31 cellular contexts compared by ENCODE assay signal in the genomic region with DNA sequence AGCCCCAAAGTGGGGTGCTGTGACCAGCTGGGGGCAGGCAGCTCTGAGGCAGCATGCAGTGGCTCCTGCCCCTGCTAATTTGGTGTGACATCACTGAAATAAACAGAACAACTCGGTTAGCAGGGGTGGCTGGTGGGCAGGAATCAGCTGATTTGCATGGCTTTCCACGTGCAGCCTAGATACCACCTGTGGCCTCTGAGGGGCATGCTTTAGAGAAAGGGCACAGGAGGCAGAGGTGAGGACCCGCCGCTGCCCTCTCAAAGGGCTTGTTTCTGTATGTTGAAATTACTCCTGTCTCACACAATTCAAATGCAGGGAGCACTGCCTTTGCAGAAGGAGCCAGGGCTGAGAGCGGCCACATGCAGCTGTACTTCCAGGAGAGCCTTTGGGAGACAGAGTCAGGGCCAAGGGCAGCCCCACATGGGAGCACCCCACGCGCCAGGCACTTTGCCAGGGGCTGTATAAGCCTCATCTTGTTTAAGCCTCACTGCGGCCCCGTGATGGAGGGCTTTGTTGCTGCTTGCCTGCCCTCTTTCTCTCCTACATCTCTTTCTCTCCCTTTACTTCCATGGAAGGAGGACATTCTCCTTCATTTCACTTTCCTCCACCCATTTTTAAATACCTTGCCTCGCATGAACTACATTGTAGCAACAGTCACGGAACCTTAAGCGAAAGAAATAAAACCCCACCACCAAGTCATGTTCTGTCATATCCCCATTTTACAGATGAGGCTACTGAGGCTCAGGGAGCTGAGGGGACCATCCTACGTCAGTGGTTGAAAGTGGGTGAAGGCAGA.
A peak's percentile ranks its signal among the peaks of the same experiment; 100 is the strongest.
DNase-seq lines count a peak whose midpoint lies in the region; ATAC-seq, FAIRE-seq and TF ChIP-seq lines count a peak whose summit lies in the region.
"Had no signal": no experiment of that assay in that cellular context is flagged by ENCODE, and none has a peak within 500 bp of the region (broad histone marks: within the 10 kb centered on the region; RNA-seq: fewer than 3 reads in every experiment).

No MANE protein-coding gene starts in this region.

- H4K20me1 ChIP-seq in BLaER1 treated with 17β-estradiol and CSF1 and Interleukin-3, amounts not matched to agents 10 nM and 100 nM, result peaks cover 86 to 98% (median 93%) of the 10 kb centered on the region in 11 experiments
- peaks cover 95% of the 10 kb centered on the region for H4K20me1 ChIP-seq in astrocyte (ENCODE audit: insufficient read depth, low read length)

- no peak for FAIRE-seq in astrocyte (lab: Jason Lieb, UNC)
- FAIRE-seq: GM12878, HTR-8/SVneo had no signal

- H3K4me1 ChIP-seq in BLaER1 treated with 17β-estradiol and CSF1 and Interleukin-3, amounts not matched to agents 10 nM and 100 nM, result peaks cover 17 to 79% (median 64%) of the 10 kb centered on the region in 10 experiments
- H3K4me1 ChIP-seq in astrocyte (ENCODE audit: insufficient read depth, low read length) (peaks cover 3% of the 10 kb centered on the region), rectal smooth muscle tissue (ENCODE audit: control insufficient read depth, insufficient read depth, low read length) (peaks cover 19% of the 10 kb centered on the region)
- H3K4me1 ChIP-seq: breast epithelium had no signal

- H3K9ac ChIP-seq in BLaER1 treated with 17β-estradiol and CSF1 and Interleukin-3, amounts not matched to agents 10 nM and 100 nM, result 0 out of 22 replicates have a peak overlapping the region, but pooled peaks of 1 of the 11 experiments have one; percentile 9
- H3K9ac ChIP-seq in astrocyte (ENCODE audit: low read length) (no peak overlapping the region), rectal smooth muscle tissue (ENCODE audit: low read length) (no peak overlapping the region)

- H3K9me3 Mint-ChIP-seq in astrocyte (ENCODE audit: unreplicated experiment), result no peaks in the 10 kb centered on the region
- H3K9me3 Mint-ChIP-seq: activated naive CD4-positive, alpha-beta T cell treated with anti-CD3 and anti-CD28 coated beads for 36 hours; activated T-helper 1 cell treated with anti-CD3 and anti-CD28 coated beads, Interleukin-12 subunit alpha, Interleukin-12 subunit beta, Interleukin-2, Interleukin-4 antibody, amounts not matched to agents 30 ng/mL and 10 ng/mL and 1 ng/mL, durations not matched to agents 14 hours and 24 hours and 36 hours; naive B cell had no signal

- ATAC-seq in GM21619 (IDR thresholded peaks at IDR 0.05; ENCODE audit: unreplicated experiment), result no peak
- ATAC-seq: activated CD4-positive, CD25-positive, alpha-beta regulatory T cell treated with anti-CD3 and anti-CD28 coated beads, Interleukin-2, amount 50 U/mL, for 24 hours; GM12878; stimulated activated naive CD8-positive, alpha-beta T cell treated with anti-CD3 and anti-CD28 coated beads, Interleukin-15, Interleukin-2, amounts not matched to agents 100 U/mL and 50 U/mL, for 24 hours; T-helper 17 cell had no signal

- no peak overlapping the region for H2AFZ ChIP-seq in astrocyte (ENCODE audit: low read depth, low read length)

- TF ChIP-seq CTCF in astrocyte (IDR thresholded peaks at IDR 0.05; ENCODE audit: insufficient read depth, low read depth, low read length), result no peak

- no peak for DNase-seq in astrocyte (ENCODE audit: low read depth)
- peak; percentile 83 for DNase-seq in medulla oblongata (ENCODE audit: extremely low spot score)
- DNase-seq in NCI-H2081 (lab: John Stamatoyannopoulos, UW), result no peak
- DNase-seq in stimulated activated CD4-positive, alpha-beta T cell treated with anti-CD3 and anti-CD28 coated beads, Interleukin-2, amount 100 ng/mL, for 24 hours, result no peak
- DNase-seq in NCI-H1417 treated with DMSO at 0.1 percent for 48 hours (lab: John Stamatoyannopoulos, UW), result no peak
- DNase-seq: activated CD4-positive, alpha-beta T cell treated with anti-CD3 and anti-CD28 coated beads, Interleukin-2, amount 50 U/mL, for 48 hours; activated CD8-positive, alpha-beta memory T cell treated with anti-CD3 and anti-CD28 coated beads, Interleukin-2, amount 50 U/mL, for 4 hours; activated naive CD4-positive, alpha-beta T cell treated with anti-CD3 and anti-CD28 coated beads for 36 hours; BE2C; DMS153; islet precursor cell; KG1; MG63; naive B cell; NCI-H1105; NCI-H2029; SHP77; stimulated activated naive CD8-positive, alpha-beta T cell treated with anti-CD3 and anti-CD28 coated beads, Interleukin-15, Interleukin-2, amounts not matched to agents 100 U/mL and 50 U/mL, for 24 hours; T-helper 17 cell; transverse colon had no signal

- H3K27ac Mint-ChIP-seq in astrocyte (ENCODE audit: unreplicated experiment), result peak overlapping the region; percentile 18
- H3K27ac Mint-ChIP-seq: activated naive CD4-positive, alpha-beta T cell treated with anti-CD3 and anti-CD28 coated beads for 36 hours; activated T-helper 1 cell treated with anti-CD3 and anti-CD28 coated beads, Interleukin-12 subunit alpha, Interleukin-12 subunit beta, Interleukin-2, Interleukin-4 antibody, amounts not matched to agents 30 ng/mL and 10 ng/mL and 1 ng/mL, durations not matched to agents 14 hours and 24 hours and 36 hours; T-helper 17 cell had no signal

- peaks cover 11% of the 10 kb centered on the region for H3K4me1 Mint-ChIP-seq in astrocyte (ENCODE audit: low read depth, unreplicated experiment)

- H3K36me3 Mint-ChIP-seq in astrocyte (ENCODE audit: low read depth, unreplicated experiment), result peaks cover 28% of the 10 kb centered on the region
- H3K36me3 Mint-ChIP-seq: naive B cell had no signal

- no peak overlapping the region for H3K4me3 ChIP-seq in BLaER1 treated with 17β-estradiol and CSF1 and Interleukin-3, amounts not matched to agents 10 nM and 100 nM
- H3K4me3 ChIP-seq in astrocyte (ENCODE audit: insufficient read depth, low read depth, low read length), result no peak overlapping the region
- no peak overlapping the region for H3K4me3 ChIP-seq in rectal smooth muscle tissue (ENCODE audit: low read length)
- H3K4me3 ChIP-seq: breast epithelium, GM12878, MG63, skin epidermis, transverse colon had no signal

- H3K9me3 ChIP-seq in BLaER1 treated with 17β-estradiol and CSF1 and Interleukin-3, amounts not matched to agents 10 nM and 100 nM (replicated peaks in 1 of 11), result no peaks in the 10 kb centered on the region
- H3K9me3 ChIP-seq in astrocyte (ENCODE audit: insufficient read depth, low read depth, low read length), result no peaks in the 10 kb centered on the region
- H3K9me3 ChIP-seq: BE2C, breast epithelium, MG63, neutrophil, transverse colon had no signal

- peaks cover 76 to 98% (median 93%) of the 10 kb centered on the region in 11 experiments for H3K36me3 ChIP-seq in BLaER1 treated with 17β-estradiol and CSF1 and Interleukin-3, amounts not matched to agents 10 nM and 100 nM
- H3K36me3 ChIP-seq in astrocyte (ENCODE audit: insufficient read depth, low read length) (peaks cover 27% of the 10 kb centered on the region), rectal smooth muscle tissue (ENCODE audit: control insufficient read depth, insufficient read depth, low read length) (peaks cover 36% of the 10 kb centered on the region)
- H3K36me3 ChIP-seq: breast epithelium had no signal

- no peaks in the 10 kb centered on the region for H3K27me3 Mint-ChIP-seq in astrocyte (ENCODE audit: low read depth, unreplicated experiment)
- H3K27me3 Mint-ChIP-seq: naive B cell, T-helper 17 cell had no signal

- H3K4me2 ChIP-seq in BLaER1 treated with 17β-estradiol and CSF1 and Interleukin-3, amounts not matched to agents 10 nM and 100 nM, result peak overlapping the region in 7 of 11 experiments; percentile 18 to 73 (median 42); a peak in 11 of 22 replicates
- H3K4me2 ChIP-seq in astrocyte (ENCODE audit: low read length), result no peak overlapping the region

- H3K4me3 Mint-ChIP-seq in astrocyte (ENCODE audit: unreplicated experiment), result no peak overlapping the region
- H3K4me3 Mint-ChIP-seq: activated naive CD4-positive, alpha-beta T cell treated with anti-CD3 and anti-CD28 coated beads for 36 hours; activated T-helper 1 cell treated with anti-CD3 and anti-CD28 coated beads, Interleukin-12 subunit alpha, Interleukin-12 subunit beta, Interleukin-2, Interleukin-4 antibody, amounts not matched to agents 30 ng/mL and 10 ng/mL and 1 ng/mL, durations not matched to agents 14 hours and 24 hours and 36 hours; T-helper 17 cell had no signal

- peaks cover 35% of the 10 kb centered on the region for H3K79me2 ChIP-seq in astrocyte (ENCODE audit: insufficient read depth, low read length)

- H3K27ac ChIP-seq in BLaER1 treated with 17β-estradiol and CSF1 and Interleukin-3, amounts not matched to agents 10 nM and 100 nM, result no peak overlapping the region
- H3K27ac ChIP-seq in astrocyte (ENCODE audit: low read depth, low read length), result no peak overlapping the region
- peak overlapping the region; percentile 23 for H3K27ac ChIP-seq in rectal smooth muscle tissue (ENCODE audit: low read depth, low read length)
- H3K27ac ChIP-seq: breast epithelium, epithelial cell of prostate, neutrophil, transverse colon had no signal

- no peaks in the 10 kb centered on the region for H3K27me3 ChIP-seq in BLaER1 treated with 17β-estradiol and CSF1 and Interleukin-3, amounts not matched to agents 10 nM and 100 nM
- H3K27me3 ChIP-seq in astrocyte (ENCODE audit: insufficient read depth, low read length) (no peaks in the 10 kb centered on the region), rectal smooth muscle tissue (ENCODE audit: control insufficient read depth, insufficient read depth, low read length) (no peaks in the 10 kb centered on the region)
- H3K27me3 ChIP-seq: BE2C, breast epithelium, MG63, neutrophil, transverse colon had no signal
